ENCODE assay signal across 12 cellular contexts in the genomic region with DNA sequence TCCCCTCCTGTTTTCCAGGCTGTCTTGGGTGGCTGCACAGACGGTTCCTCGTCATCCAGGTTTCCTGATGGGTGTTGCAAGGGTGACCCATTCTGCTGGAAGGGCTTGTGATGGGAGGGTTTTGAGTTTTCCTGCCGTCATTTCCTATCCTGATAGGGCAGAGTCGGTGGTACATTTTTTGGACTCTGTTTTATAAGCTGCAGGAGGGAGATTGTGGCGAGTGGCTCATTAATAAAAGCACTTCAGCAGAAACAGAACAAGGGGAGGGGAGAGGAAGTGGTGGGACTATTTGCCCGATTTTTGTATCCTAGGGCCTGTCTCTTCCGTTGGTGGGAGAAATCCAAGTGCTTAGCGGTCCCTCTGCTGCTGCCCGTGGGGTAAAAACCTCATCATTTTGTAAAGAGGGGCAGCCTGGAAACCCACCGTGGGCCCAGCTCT. TPM values are rescaled to one million over a fixed set of nuclear protein-coding genes. Genes with fewer than 3 reads are reported as not detected.
DNase-seq lines count a peak whose midpoint lies in the region; ATAC-seq, FAIRE-seq and TF ChIP-seq lines count a peak whose summit lies in the region.
"Had no signal": no experiment of that assay in that cellular context is flagged by ENCODE, and none has a peak within 500 bp of the region (broad histone marks: within the 10 kb centered on the region; RNA-seq: fewer than 3 reads in every experiment).

No MANE protein-coding gene starts in this region.

- no peak overlapping the region for H3K4me3 Mint-ChIP-seq in endodermal cell

- intact Hi-C loops in HepG2 (cut with micrococcal nuclease; ENCODE audit: unreplicated experiment) = no loop called here

- DNase-seq in HepG2 (ENCODE audit: low spot score) (no peak), endodermal cell (no peak), lung (ENCODE audit: low spot score) (no peak), iPS-NIHi7 (ENCODE audit: extremely low spot score) (no peak), NCI-H1105 (lab: John Stamatoyannopoulos, UW) (no peak)
- DNase-seq: activated naive CD4-positive, alpha-beta T cell treated with anti-CD3 and anti-CD28 coated beads, Interleukin-2, amount 50 U/mL, for 16 hours; NCI-H187; stimulated activated CD4-positive, alpha-beta T cell treated with anti-CD3 and anti-CD28 coated beads, Interleukin-2, amount 100 ng/mL, for 48 hours had no signal

- TF ChIP-seq RAD21 in liver (IDR thresholded peaks at IDR 0.05) (no peak), HepG2 (CRISPR knock-in tag; IDR thresholded peaks at IDR 0.05) (no peak)

- H3K4me1 Mint-ChIP-seq in endodermal cell = peaks cover 38% of the 10 kb centered on the region

- no peaks in the 10 kb centered on the region for H3K9me3 Mint-ChIP-seq in endodermal cell

- H3K27me3 Mint-ChIP-seq in endodermal cell (ENCODE audit: insufficient read depth) = no peaks in the 10 kb centered on the region

- H3K9ac ChIP-seq in liver (ENCODE audit: low read depth in 1 of 2, low read length in 2 of 2) (peak overlapping the region in 1 of 2 donors; percentile 14), HepG2 (ENCODE audit: insufficient read depth, low read depth, low read length) (no peak overlapping the region), endodermal cell (ENCODE audit: extremely low read depth, low read length, poor library complexity, severe bottlenecking) (no peak overlapping the region)

- H3K27ac ChIP-seq in liver (ENCODE audit: low read depth in 1 of 2, low read length in 2 of 2) (peak overlapping the region; percentile 62 to 65), HepG2 (ENCODE audit: extremely low read length, insufficient read depth, low read length) (no peak overlapping the region), endodermal cell (ENCODE audit: low read depth, low read length) (no peak overlapping the region), lung (ENCODE audit: low read depth in 1 of 2, low read length in 1 of 2) (peak overlapping the region; percentile 46 to 81)
- H3K27ac ChIP-seq: HL-60 had no signal

- no TSS peak for BruUV-seq in HepG2 (replicated peaks; lab: Mats Ljungman, UMichigan)

- no peak for TF ChIP-seq POLR2A in HepG2 (IDR thresholded peaks at IDR 0.05; ENCODE audit: insufficient read depth in 1 of 2, low read depth in 2 of 2, low read length in 2 of 2)

- H3K36me3 Mint-ChIP-seq in endodermal cell (ENCODE audit: low read depth) = peaks cover 12% of the 10 kb centered on the region

- in situ Hi-C loops in HepG2 (cut with HindIII; ENCODE audit: extremely low pct_ligation_motif_present, low pct_unique_long_range_greater_than_20kb) = no loop called here

- no peak for TF ChIP-seq CTCF in liver (IDR thresholded peaks at IDR 0.05; ENCODE audit: low read depth, low read length, missing input control)
- TF ChIP-seq CTCF in HepG2 (CRISPR knock-in tag; IDR thresholded peaks at IDR 0.05) = no peak
- no peak for TF ChIP-seq CTCF in endodermal cell (conservative IDR thresholded peaks at IDR 0.05)
- TF ChIP-seq CTCF in lung (IDR thresholded peaks at IDR 0.05; ENCODE audit: control extremely low read depth, extremely low read depth) = no peak

- WGBS in liver = 65% methylated on average over 10 of the region's 10 CpGs
- 96% methylated on average over 10 of the region's 10 CpGs for WGBS in HepG2 (ENCODE audit: low lambda C conversion rate)
- WGBS in endodermal cell (ENCODE audit: insufficient coverage in 1 of 2, insufficient read length in 1 of 2), 2 experiments = 88 to 92% methylated on average over 5 to 10 of the region's 10 CpGs
- WGBS in lung, 2 donors = 19 to 28% methylated on average over 10 of the region's 10 CpGs

- H3K4me3 ChIP-seq in liver (ENCODE audit: low read depth in 1 of 3, low read length in 3 of 3) (no peak overlapping the region), HepG2 (replicated peaks in 1 of 3; ENCODE audit: insufficient read depth in 1 of 3, low read depth in 2 of 3, low read length in 3 of 3) (no peak overlapping the region), endodermal cell (ENCODE audit: low read length) (no peak overlapping the region), lung (no peak overlapping the region)

- no peak overlapping the region for H2AFZ ChIP-seq in HepG2 (ENCODE audit: low read length)

- H3K36me3 ChIP-seq in liver (ENCODE audit: control insufficient read depth in 4 of 4, insufficient read depth in 3 of 4, low read depth in 1 of 4, low read length in 3 of 4) (peaks cover 0 to 3% (median 0%) of the 10 kb centered on the region in 4 donors), HepG2 (replicated peaks in 1 of 2; ENCODE audit: control insufficient read depth in 1 of 2, insufficient read depth in 2 of 2, low read length in 2 of 2) (peaks cover 5 to 26% of the 10 kb centered on the region in 2 experiments; a peak in 4 of 5 replicates), endodermal cell (ENCODE audit: control insufficient read depth, insufficient read depth, low read length) (no peaks in the 10 kb centered on the region), lung (ENCODE audit: control insufficient read depth in 2 of 2, insufficient read depth in 2 of 2, low read length in 2 of 2) (peaks cover 0 to 3% of the 10 kb centered on the region in 2 donors)

- no peak for ATAC-seq in HepG2
- ATAC-seq in lung (ENCODE audit: insufficient read depth, low FRiP score) = no peak
- no peak for ATAC-seq in HG03439 (IDR thresholded peaks at IDR 0.05; ENCODE audit: unreplicated experiment)
- no peak for ATAC-seq in HG02840 (IDR thresholded peaks at IDR 0.05; ENCODE audit: low FRiP score, unreplicated experiment)

- FAIRE-seq in HepG2 (lab: Jason Lieb, UNC) = no peak

- H3K27ac Mint-ChIP-seq in endodermal cell = peak overlapping the region; percentile 20

- TF ChIP-seq EP300 in HepG2 (IDR thresholded peaks at IDR 0.05; ENCODE audit: low read depth in 2 of 2, low read length in 2 of 2) = no peak
- no peak for TF ChIP-seq EP300 in HepG2 (CRISPR knock-in tag; IDR thresholded peaks at IDR 0.05; ENCODE audit: borderline replicate concordance)

- H3K4me1 ChIP-seq in liver (ENCODE audit: control insufficient read depth in 4 of 4, insufficient read depth in 4 of 4, low read length in 3 of 4) (peaks cover 14 to 50% (median 37%) of the 10 kb centered on the region in 4 donors), HepG2 (ENCODE audit: insufficient read depth, low read length) (peaks cover 29% of the 10 kb centered on the region), endodermal cell (ENCODE audit: control insufficient read depth, insufficient read depth, low read length) (peaks cover 6% of the 10 kb centered on the region), lung (ENCODE audit: control insufficient read depth in 2 of 2, insufficient read depth in 2 of 2, low read length in 2 of 2) (peaks cover 16 to 21% of the 10 kb centered on the region in 2 donors)

- no peaks in the 10 kb centered on the region for H3K9me3 ChIP-seq in liver (ENCODE audit: control insufficient read depth in 4 of 4, low read length in 3 of 4)
- H3K9me3 ChIP-seq in HepG2 (ENCODE audit: low read length) = no peaks in the 10 kb centered on the region
- no peaks in the 10 kb centered on the region for H3K9me3 ChIP-seq in endodermal cell (ENCODE audit: control insufficient read depth, low read length)
- no peaks in the 10 kb centered on the region for H3K9me3 ChIP-seq in lung (ENCODE audit: control insufficient read depth in 2 of 2, insufficient read depth in 1 of 2, low read length in 1 of 2)

- H3K4me2 ChIP-seq in HepG2 (ENCODE audit: low read depth, low read length) = no peak overlapping the region

- no peaks in the 10 kb centered on the region; the same call in 1 of the 2 replicates for H4K20me1 ChIP-seq in HepG2 (ENCODE audit: insufficient read depth, low read length)

- H3K27me3 ChIP-seq in liver (ENCODE audit: control insufficient read depth in 4 of 4, insufficient read depth in 4 of 4, low read length in 3 of 4) (no peaks in the 10 kb centered on the region), HepG2 (ENCODE audit: control insufficient read depth in 1 of 2, insufficient read depth in 2 of 2, low read length in 2 of 2) (no peaks in the 10 kb centered on the region), endodermal cell (ENCODE audit: control insufficient read depth, insufficient read depth, low read length, poor library complexity, severe bottlenecking) (no peaks in the 10 kb centered on the region), lung (ENCODE audit: control insufficient read depth, insufficient read depth) (no peaks in the 10 kb centered on the region)

- POLR2A ChIA-PET in HepG2 (lab: Yijun Ruan, JAX) = interaction anchor here (1.3 kb wide), 1 partner anchor 19 kb away, joined by 3 read pairs; no protein-coding TSS in a partner anchor

- peaks cover 2% of the 10 kb centered on the region for H3K79me2 ChIP-seq in HepG2 (ENCODE audit: insufficient read depth, low read length)

- CTCF ChIA-PET in HepG2 (lab: Yijun Ruan, JAX; ENCODE audit: low intra/inter-chr PET ratio, low total read pairs) = no interaction called here

RNA-seq across cellular contexts. Expression of a gene that starts 40.0 kb away (rescaled TPM):
- total RNA-seq in liver = 10 to 100 TPM; 29.0 to 62.9 TPM
- 10 to 100 TPM; 17.4 to 39.3 TPM for polyA plus RNA-seq in liver
- 11.6 and 18.1 TPM in 2 replicates for total RNA-seq in HepG2 (2016; rRNA removed; fragmentation: Illumina TruSeq; extraction: Trizol)
- total RNA-seq in HepG2 (2016; cell fraction: cytosol; rRNA removed; fragmentation: Illumina TruSeq; extraction: Trizol; ENCODE audit: low read depth) = 2.5 and 3.1 TPM in 2 replicates
- total RNA-seq in HepG2 (2016; cell fraction: insoluble cytoplasmic fraction; rRNA removed; fragmentation: Illumina TruSeq; extraction: Trizol) = 9.6 and 21.5 TPM in 2 replicates
- total RNA-seq in HepG2 (2016; cell fraction: membrane; rRNA removed; fragmentation: Illumina TruSeq; extraction: Trizol) = 4.4 and 4.6 TPM in 2 replicates
- total RNA-seq in HepG2 (2016; cell fraction: nucleus; rRNA removed; fragmentation: Illumina TruSeq; extraction: Trizol) = 16.9 and 19.5 TPM in 2 replicates
- polyA plus RNA-seq in HepG2 (2011; rRNA removed) = 42.3 and 58.2 TPM in 2 replicates
- polyA plus RNA-seq in HepG2 (2011; cell fraction: cytosol; rRNA removed) = 38.6 and 41.6 TPM in 2 replicates
- polyA plus RNA-seq in HepG2 (2011; cell fraction: nucleus; rRNA removed) = 55.3 and 55.7 TPM in 2 replicates
- polyA plus RNA-seq in HepG2 (2012) = 27.2 and 58.7 TPM in 2 replicates
- polyA plus RNA-seq in HepG2 (2016; cell fraction: cytosol; fragmentation: Illumina TruSeq; extraction: Trizol; ENCODE audit: low read depth) = 2.2 and 3.0 TPM in 2 replicates
- polyA plus RNA-seq in HepG2 (2016; cell fraction: insoluble cytoplasmic fraction; fragmentation: Illumina TruSeq; extraction: Trizol; ENCODE audit: low read depth) = 9.6 and 13.8 TPM in 2 replicates
- polyA plus RNA-seq in HepG2 (2016; cell fraction: membrane; fragmentation: Illumina TruSeq; extraction: Trizol; ENCODE audit: low read depth) = 4.1 TPM in 2 replicates
- polyA plus RNA-seq in HepG2 (2016; cell fraction: nucleus; fragmentation: Illumina TruSeq; extraction: Trizol; ENCODE audit: insufficient read depth, low read depth) = 31.0 and 34.1 TPM in 2 replicates
- polyA minus RNA-seq in HepG2 (2011; rRNA and poly(A)+ RNA removed; ENCODE audit: low replicate concordance) = 9.4 and 96.3 TPM in 2 replicates
- polyA minus RNA-seq in HepG2 (2011; cell fraction: cytosol; rRNA and poly(A)+ RNA removed) = 25.1 and 32.3 TPM in 2 replicates
- polyA minus RNA-seq in HepG2 (2011; cell fraction: nucleus; rRNA and poly(A)+ RNA removed) = 27.2 and 29.7 TPM in 2 replicates
- total RNA-seq in endodermal cell = 10 to 100 TPM; 31.9 to 80.8 TPM
- polyA plus RNA-seq in endodermal cell (2013, experiment 1 of 2) = 18.8 TPM
- polyA plus RNA-seq in endodermal cell (2013, experiment 2 of 2) = 19.0 TPM
- total RNA-seq in lung = 10 to 100 TPM; 40.1 to 72.3 TPM
- polyA plus RNA-seq in lung = 10 to 100 TPM; 23.0 to 27.7 TPM

Comparison
In these comparisons a context has a peak if more than half of its experiments do, and no peak if none do; other contexts are left out.
1. H3K27ac ChIP-seq: peak in liver (2 of 2) and lung (2 of 2); none in HepG2 (single experiment) and endodermal cell (single experiment).